Comparison of ENCODE assay signal across 8 cellular contexts in genomic region chr19:33795370-33796163, GRCh38. TPM values are rescaled to one million over a fixed set of nuclear protein-coding genes. Genes with fewer than 3 reads are reported as not detected.
DNase-seq lines count a peak whose midpoint lies in the region; ATAC-seq and TF ChIP-seq lines count a peak whose summit lies in the region.

No MANE protein-coding gene starts in this region.

- DNase-seq in CD8-positive, alpha-beta memory T cell: peak in 1 of 5 donors; percentile 12
- peak; percentile 82 for DNase-seq in HS-27A (ENCODE audit: low read depth)
- DNase-seq in OCI-LY7 (ENCODE audit: low spot score): peak; percentile 89
- peak; percentile 53 for DNase-seq in activated naive CD4-positive, alpha-beta T cell treated with anti-CD3 and anti-CD28 coated beads for 36 hours
- peak; percentile 95 for DNase-seq in foreskin melanocyte
- peak; percentile 85 for DNase-seq in neural crest cell (ENCODE audit: low read depth, low spot score)
- DNase-seq in upper lobe of right lung: peak; percentile 90

- peak overlapping the region; percentile 57 to 88 (median 65) for H3K4me3 Mint-ChIP-seq in CD8-positive, alpha-beta memory T cell
- peak overlapping the region; percentile 72 for H3K4me3 Mint-ChIP-seq in activated naive CD4-positive, alpha-beta T cell treated with anti-CD3 and anti-CD28 coated beads for 36 hours
- H3K4me3 Mint-ChIP-seq in neural crest cell: peak overlapping the region; percentile 93

- CTCF ChIA-PET in CD8-positive, alpha-beta memory T cell (lab: Charles Lee): interaction anchor here (1.2 to 1.3 kb wide), 2 partner anchors 11 to 18 kb away, joined by 3 read pairs; no protein-coding TSS in a partner anchor
- CTCF ChIA-PET in OCI-LY7 (lab: Charles Lee; ENCODE audit: unreplicated experiment): no interaction called here
- CTCF ChIA-PET in activated naive CD4-positive, alpha-beta T cell treated with anti-CD3 and anti-CD28 coated beads for 36 hours (lab: Charles Lee): interaction anchor here (0.5 to 1.8 kb wide), 10 partner anchors 9 to 1417 kb away, joined by 3 to 9 read pairs (median 4); no protein-coding TSS in a partner anchor

- no peaks in the 10 kb centered on the region for H3K36me3 Mint-ChIP-seq in CD8-positive, alpha-beta memory T cell
- no peaks in the 10 kb centered on the region for H3K36me3 Mint-ChIP-seq in activated naive CD4-positive, alpha-beta T cell treated with anti-CD3 and anti-CD28 coated beads for 36 hours (ENCODE audit: low read depth)
- peaks cover 5% of the 10 kb centered on the region for H3K36me3 Mint-ChIP-seq in neural crest cell (ENCODE audit: low read depth)

- H3K4me1 Mint-ChIP-seq in CD8-positive, alpha-beta memory T cell: peaks cover 0 to 11% (median 0%) of the 10 kb centered on the region in 3 donors
- H3K4me1 Mint-ChIP-seq in activated naive CD4-positive, alpha-beta T cell treated with anti-CD3 and anti-CD28 coated beads for 36 hours (ENCODE audit: low read depth): no peaks in the 10 kb centered on the region
- peaks cover 25% of the 10 kb centered on the region for H3K4me1 Mint-ChIP-seq in neural crest cell

- no peak overlapping the region for H3K4me3 ChIP-seq in CD8-positive, alpha-beta memory T cell (ENCODE audit: low read length)
- H3K4me3 ChIP-seq in OCI-LY7 (ENCODE audit: low read depth, low read length, poor library complexity, severe bottlenecking): peak overlapping the region; percentile 87
- H3K4me3 ChIP-seq in upper lobe of right lung: peak overlapping the region; percentile 70

- H3K27ac Mint-ChIP-seq in CD8-positive, alpha-beta memory T cell: no peak overlapping the region
- H3K27ac Mint-ChIP-seq in activated naive CD4-positive, alpha-beta T cell treated with anti-CD3 and anti-CD28 coated beads for 36 hours: no peak overlapping the region
- peak overlapping the region; percentile 87 for H3K27ac Mint-ChIP-seq in neural crest cell (ENCODE audit: unreplicated experiment)

- H2AFZ ChIP-seq in OCI-LY7 (ENCODE audit: low read length): peak overlapping the region; percentile 91

- H3K9me2 ChIP-seq in OCI-LY7 (ENCODE audit: insufficient read depth, low read length): no peaks in the 10 kb centered on the region

- peak overlapping the region; percentile 82 for H3K4me2 ChIP-seq in OCI-LY7 (ENCODE audit: low read length)

- BruUV-seq in OCI-LY7 (replicated peaks; lab: Mats Ljungman, UMichigan): no TSS peak

- peak; percentile 92 for TF ChIP-seq CTCF in OCI-LY7 (conservative IDR thresholded peaks at IDR 0.05; ENCODE audit: low read length)
- peak; percentile 95 for TF ChIP-seq CTCF in neural crest cell (conservative IDR thresholded peaks at IDR 0.05)
- TF ChIP-seq CTCF in upper lobe of right lung (IDR thresholded peaks at IDR 0.05): peak; percentile 66

- no peaks in the 10 kb centered on the region for H3K9me3 ChIP-seq in CD8-positive, alpha-beta memory T cell (ENCODE audit: low read length)
- H3K9me3 ChIP-seq in OCI-LY7 (ENCODE audit: low read length): no peaks in the 10 kb centered on the region
- no peaks in the 10 kb centered on the region for H3K9me3 ChIP-seq in upper lobe of right lung

- H3K27me3 Mint-ChIP-seq in CD8-positive, alpha-beta memory T cell: peaks cover 19 to 56% of the 10 kb centered on the region in 2 donors
- H3K27me3 Mint-ChIP-seq in activated naive CD4-positive, alpha-beta T cell treated with anti-CD3 and anti-CD28 coated beads for 36 hours (ENCODE audit: low read depth): peaks cover 40% of the 10 kb centered on the region
- H3K27me3 Mint-ChIP-seq in neural crest cell (ENCODE audit: low read depth): peaks cover 8% of the 10 kb centered on the region

- no peaks in the 10 kb centered on the region for H3K36me3 ChIP-seq in CD8-positive, alpha-beta memory T cell (ENCODE audit: insufficient read depth, low read length)
- H3K36me3 ChIP-seq in OCI-LY7 (ENCODE audit: insufficient read depth, low read length): peaks cover 10% of the 10 kb centered on the region; the same call in 1 of the 2 replicates
- peaks cover under 1% of the 10 kb centered on the region for H3K36me3 ChIP-seq in upper lobe of right lung

- H3K27me3 ChIP-seq in CD8-positive, alpha-beta memory T cell (ENCODE audit: insufficient read depth, low read length, poor library complexity, severe bottlenecking): peaks cover 13% of the 10 kb centered on the region
- no peaks in the 10 kb centered on the region for H3K27me3 ChIP-seq in upper lobe of right lung

- no peaks in the 10 kb centered on the region for H3K4me1 ChIP-seq in CD8-positive, alpha-beta memory T cell (ENCODE audit: insufficient read depth, low read length)
- H3K4me1 ChIP-seq in OCI-LY7 (ENCODE audit: insufficient read depth, low read length, poor library complexity, severe bottlenecking) (peaks cover 12% of the 10 kb centered on the region), upper lobe of right lung (peaks cover 14% of the 10 kb centered on the region)

- H4K20me1 ChIP-seq in OCI-LY7 (ENCODE audit: insufficient read depth, low read length): no peaks in the 10 kb centered on the region

- peak overlapping the region; percentile 43 for H3K27ac ChIP-seq in CD8-positive, alpha-beta memory T cell (ENCODE audit: low read depth, low read length)
- H3K27ac ChIP-seq in OCI-LY7 (ENCODE audit: low read depth, low read length, poor library complexity, severe bottlenecking): peak overlapping the region; percentile 91
- H3K27ac ChIP-seq in upper lobe of right lung: peak overlapping the region; percentile 92

- ATAC-seq in upper lobe of right lung: peak; percentile 89
- no peak for ATAC-seq in HG02763 (IDR thresholded peaks at IDR 0.05; ENCODE audit: unreplicated experiment)

- POLR2A ChIA-PET in CD8-positive, alpha-beta memory T cell (lab: Charles Lee): no interaction called here
- POLR2A ChIA-PET in OCI-LY7 (lab: Charles Lee): interaction anchor here (0.6 kb wide), 2 partner anchors 344 to 621 kb away, joined by 3 read pairs; no protein-coding TSS in a partner anchor

- no peaks in the 10 kb centered on the region for H3K79me2 ChIP-seq in OCI-LY7 (ENCODE audit: insufficient read depth, low read depth, low read length)

- intact Hi-C loops in OCI-LY7 (cut with micrococcal nuclease; ENCODE audit: unreplicated experiment): no loop called here
- intact Hi-C loops in activated naive CD4-positive, alpha-beta T cell treated with anti-CD3 and anti-CD28 coated beads for 36 hours (cut with micrococcal nuclease): loop anchor here (1.0 to 5.0 kb wide), 4 partner anchors 25 to 552 kb away; no protein-coding TSS in a partner anchor
- intact Hi-C loops in upper lobe of right lung (cut with DNase I): loop anchor here (10.0 kb wide), 1 partner anchor 99 kb away; no protein-coding TSS in a partner anchor

- H3K9me3 Mint-ChIP-seq in CD8-positive, alpha-beta memory T cell: no peaks in the 10 kb centered on the region
- no peaks in the 10 kb centered on the region for H3K9me3 Mint-ChIP-seq in activated naive CD4-positive, alpha-beta T cell treated with anti-CD3 and anti-CD28 coated beads for 36 hours
- no peaks in the 10 kb centered on the region for H3K9me3 Mint-ChIP-seq in neural crest cell

RNA-seq across cellular contexts. Expression of gene KCTD15, which starts 1.1 kb away (rescaled TPM):
- total RNA-seq in CD8-positive, alpha-beta memory T cell: 1 to 10 TPM; 3.6 to 4.1 TPM
- polyA plus RNA-seq in CD8-positive, alpha-beta memory T cell: 0.28 TPM
- total RNA-seq in OCI-LY7 (2014; rRNA removed; shearing (Covaris generic)): 21.3 and 23.5 TPM in 2 replicates
- 29.2 and 31.1 TPM in 2 replicates for total RNA-seq in OCI-LY7 (2022)
- total RNA-seq in activated naive CD4-positive, alpha-beta T cell treated with anti-CD3 and anti-CD28 coated beads for 36 hours: 1 to 10 TPM; 5.0 to 6.2 TPM
- total RNA-seq in neural crest cell: 58.3 and 59.1 TPM in 2 replicates
- 48.7 TPM for total RNA-seq in upper lobe of right lung
